Comparison of ENCODE assay signal across 10 cellular contexts in the genomic region with DNA sequence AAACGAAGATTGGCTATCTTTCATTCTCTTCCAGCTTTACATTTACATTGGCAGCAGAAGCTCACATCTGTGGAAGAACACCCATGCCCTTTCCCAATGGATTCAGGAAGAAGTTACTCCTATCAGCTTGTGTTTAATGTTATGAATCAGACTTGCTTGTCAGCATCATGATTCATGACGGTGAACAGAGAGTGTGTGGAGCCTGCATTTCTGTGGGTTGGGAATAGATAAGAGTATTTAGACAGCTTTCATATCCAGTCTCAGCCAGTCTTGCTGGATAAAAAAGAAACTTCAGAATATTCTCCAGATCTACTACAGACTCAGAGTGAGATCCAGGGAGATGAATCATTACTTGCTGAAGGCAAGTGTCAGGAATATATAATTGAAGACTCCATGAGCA.
DNase-seq lines count a peak whose midpoint lies in the region; ATAC-seq and TF ChIP-seq lines count a peak whose summit lies in the region.
"Had no signal": no experiment of that assay in that cellular context is flagged by ENCODE, and none has a peak within 500 bp of the region (broad histone marks: within the 10 kb centered on the region; RNA-seq: fewer than 3 reads in every experiment).

No MANE protein-coding gene starts in this region.

- H3K79me2 ChIP-seq in SK-N-SH (ENCODE audit: insufficient read depth): no peaks in the 10 kb centered on the region

- no peaks in the 10 kb centered on the region for H3K9me3 ChIP-seq in SK-N-SH

- no peak overlapping the region for H2AFZ ChIP-seq in SK-N-SH (ENCODE audit: low read depth)

- TF ChIP-seq CTCF in SK-N-SH (IDR thresholded peaks at IDR 0.05): no peak
- no peak for TF ChIP-seq CTCF in foreskin keratinocyte (conservative IDR thresholded peaks at IDR 0.05)

- peaks cover 7 to 16% of the 10 kb centered on the region in 2 experiments; a peak in 3 of 4 replicates for H3K4me1 ChIP-seq in SK-N-SH (ENCODE audit: control insufficient read depth in 1 of 2, insufficient read depth in 2 of 2, low read depth in 1 of 2, low read length in 1 of 2)
- peaks cover 18% of the 10 kb centered on the region for H3K4me1 ChIP-seq in foreskin keratinocyte

- POLR2A ChIA-PET in SK-N-SH (lab: Yijun Ruan, JAX): interaction anchor here (1.0 to 1.3 kb wide), 2 partner anchors 74 to 148 kb away, joined by 3 to 8 read pairs; no protein-coding TSS in a partner anchor

- no peaks in the 10 kb centered on the region for H4K20me1 ChIP-seq in SK-N-SH (ENCODE audit: insufficient read depth)

- H3K27me3 ChIP-seq in SK-N-SH (ENCODE audit: insufficient read depth) (no peaks in the 10 kb centered on the region), foreskin keratinocyte (no peaks in the 10 kb centered on the region)

- peak overlapping the region; percentile 22; the same call in 1 of the 2 replicates for H3K4me2 ChIP-seq in SK-N-SH

- no peak overlapping the region for H3K9ac ChIP-seq in SK-N-SH

- ATAC-seq in foreskin keratinocyte (peak; percentile 99), HG03432 (IDR thresholded peaks at IDR 0.05; ENCODE audit: unreplicated experiment) (no peak), HG02840 (IDR thresholded peaks at IDR 0.05; ENCODE audit: low FRiP score, unreplicated experiment) (no peak), HG02981 (IDR thresholded peaks at IDR 0.05; ENCODE audit: unreplicated experiment) (no peak)

- H3K9me2 ChIP-seq in SK-N-SH: no peaks in the 10 kb centered on the region

- H3K36me3 ChIP-seq in SK-N-SH (replicated peaks in 1 of 2; ENCODE audit: control insufficient read depth in 1 of 2, insufficient read depth in 2 of 2, low read length in 1 of 2): no peaks in the 10 kb centered on the region

- peak overlapping the region; percentile 43 to 94 for H3K27ac ChIP-seq in SK-N-SH (ENCODE audit: low read depth in 2 of 2, low read length in 1 of 2)
- peak overlapping the region; percentile 0 for H3K27ac ChIP-seq in foreskin keratinocyte

- CTCF ChIA-PET in SK-N-SH (lab: Yijun Ruan, JAX): interaction anchor here (1.1 kb wide), 2 partner anchors 62 to 137 kb away, joined by 3 read pairs; no protein-coding TSS in a partner anchor

- DNase-seq in H4 (ENCODE audit: low spot score) (peak; percentile 89), SK-N-SH (peak; percentile 60), foreskin keratinocyte (peak; percentile 96), renal cortical epithelial cell (ENCODE audit: low read depth) (peak; percentile 80), cerebellar nuclear complex (lab: John Stamatoyannopoulos, UW) (no peak)
- DNase-seq: activated CD4-positive, alpha-beta memory T cell treated with anti-CD3 and anti-CD28 coated beads, Interleukin-2, amount 10 ng/mL, durations not matched to agents 7 days and 5 days; stimulated activated CD8-positive, alpha-beta memory T cell treated with anti-CD3 and anti-CD28 coated beads, Interleukin-4, amount 100 ng/mL, for 48 hours had no signal

- 0% methylated on average over 2 of the region's 2 CpGs for WGBS in SK-N-SH (ENCODE audit: low lambda C conversion rate)

- TF ChIP-seq RAD21 in SK-N-SH (IDR thresholded peaks at IDR 0.05; ENCODE audit: low read length): peak; percentile 18

- TF ChIP-seq EP300 in SK-N-SH (IDR thresholded peaks at IDR 0.05; ENCODE audit: borderline replicate concordance in 1 of 2, low read depth in 1 of 2, low read length in 1 of 2): peak; percentile 98 to 100

- H3K4me3 ChIP-seq in SK-N-SH (ENCODE audit: low read depth in 2 of 2, low read length in 1 of 2): no peak overlapping the region; a peak in 1 of 4 replicates

- peaks cover 10% of the 10 kb centered on the region for H3F3A ChIP-seq in SK-N-SH (replicated peaks; ENCODE audit: insufficient read depth)

TF ChIP-seq in SK-N-SH, 30 proteins besides CTCF, POLR2A, EP300 and RAD21 (continues in another document):
- TF ChIP-seq NRF1 (IDR thresholded peaks at IDR 0.05; ENCODE audit: low read depth, low read length) (no peak), RFX5 (IDR thresholded peaks at IDR 0.05; ENCODE audit: low read length) (no peak), GABPA (IDR thresholded peaks at IDR 0.05; ENCODE audit: low read depth) (peak; percentile 41), MXI1 (IDR thresholded peaks at IDR 0.05; ENCODE audit: low read depth, low read length) (peak; percentile 58; the same call in 1 of the 2 replicates), GATA2 (CRISPR knock-in tag; IDR thresholded peaks at IDR 0.05) (peak; percentile 96), NFIC (IDR thresholded peaks at IDR 0.05; ENCODE audit: borderline replicate concordance) (peak; percentile 98), RXRA (IDR thresholded peaks at IDR 0.05; ENCODE audit: borderline replicate concordance, low read depth) (peak; percentile 89), POLR2AphosphoS5 (IDR thresholded peaks at IDR 0.05; ENCODE audit: low read depth, low read length) (peak; percentile 98), SMC3 (IDR thresholded peaks at IDR 0.05; ENCODE audit: low read depth, low read length) (no peak), YY1 (IDR thresholded peaks at IDR 0.05; ENCODE audit: low read depth) (peak; percentile 59; the same call in 1 of the 2 replicates), MEF2A (IDR thresholded peaks at IDR 0.05; ENCODE audit: borderline replicate concordance, low read depth) (peak; percentile 80), SIN3A (IDR thresholded peaks at IDR 0.05; ENCODE audit: borderline replicate concordance, low read depth, low read length) (peak; percentile 95), TCF12 (IDR thresholded peaks at IDR 0.05) (peak; percentile 100)
- TF ChIP-seq, protein P1, sequence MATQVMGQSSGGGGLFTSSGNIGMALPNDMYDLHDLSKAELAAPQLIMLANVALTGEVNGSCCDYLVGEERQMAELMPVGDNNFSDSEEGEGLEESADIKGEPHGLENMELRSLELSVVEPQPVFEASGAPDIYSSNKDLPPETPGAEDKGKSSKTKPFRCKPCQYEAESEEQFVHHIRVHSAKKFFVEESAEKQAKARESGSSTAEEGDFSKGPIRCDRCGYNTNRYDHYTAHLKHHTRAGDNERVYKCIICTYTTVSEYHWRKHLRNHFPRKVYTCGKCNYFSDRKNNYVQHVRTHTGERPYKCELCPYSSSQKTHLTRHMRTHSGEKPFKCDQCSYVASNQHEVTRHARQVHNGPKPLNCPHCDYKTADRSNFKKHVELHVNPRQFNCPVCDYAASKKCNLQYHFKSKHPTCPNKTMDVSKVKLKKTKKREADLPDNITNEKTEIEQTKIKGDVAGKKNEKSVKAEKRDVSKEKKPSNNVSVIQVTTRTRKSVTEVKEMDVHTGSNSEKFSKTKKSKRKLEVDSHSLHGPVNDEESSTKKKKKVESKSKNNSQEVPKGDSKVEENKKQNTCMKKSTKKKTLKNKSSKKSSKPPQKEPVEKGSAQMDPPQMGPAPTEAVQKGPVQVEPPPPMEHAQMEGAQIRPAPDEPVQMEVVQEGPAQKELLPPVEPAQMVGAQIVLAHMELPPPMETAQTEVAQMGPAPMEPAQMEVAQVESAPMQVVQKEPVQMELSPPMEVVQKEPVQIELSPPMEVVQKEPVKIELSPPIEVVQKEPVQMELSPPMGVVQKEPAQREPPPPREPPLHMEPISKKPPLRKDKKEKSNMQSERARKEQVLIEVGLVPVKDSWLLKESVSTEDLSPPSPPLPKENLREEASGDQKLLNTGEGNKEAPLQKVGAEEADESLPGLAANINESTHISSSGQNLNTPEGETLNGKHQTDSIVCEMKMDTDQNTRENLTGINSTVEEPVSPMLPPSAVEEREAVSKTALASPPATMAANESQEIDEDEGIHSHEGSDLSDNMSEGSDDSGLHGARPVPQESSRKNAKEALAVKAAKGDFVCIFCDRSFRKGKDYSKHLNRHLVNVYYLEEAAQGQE (IDR thresholded peaks at IDR 0.05; ENCODE audit: low read depth, low read length): peak; percentile 79
- TF ChIP-seq, protein P2, sequence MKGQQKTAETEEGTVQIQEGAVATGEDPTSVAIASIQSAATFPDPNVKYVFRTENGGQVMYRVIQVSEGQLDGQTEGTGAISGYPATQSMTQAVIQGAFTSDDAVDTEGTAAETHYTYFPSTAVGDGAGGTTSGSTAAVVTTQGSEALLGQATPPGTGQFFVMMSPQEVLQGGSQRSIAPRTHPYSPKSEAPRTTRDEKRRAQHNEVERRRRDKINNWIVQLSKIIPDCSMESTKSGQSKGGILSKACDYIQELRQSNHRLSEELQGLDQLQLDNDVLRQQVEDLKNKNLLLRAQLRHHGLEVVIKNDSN (IDR thresholded peaks at IDR 0.05; ENCODE audit: borderline replicate concordance, low read depth): 0 out of 2 replicates have a peak, but pooled peaks have one; percentile 25
- TF ChIP-seq, protein P3, sequence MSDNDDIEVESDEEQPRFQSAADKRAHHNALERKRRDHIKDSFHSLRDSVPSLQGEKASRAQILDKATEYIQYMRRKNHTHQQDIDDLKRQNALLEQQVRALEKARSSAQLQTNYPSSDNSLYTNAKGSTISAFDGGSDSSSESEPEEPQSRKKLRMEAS (IDR thresholded peaks at IDR 0.05; ENCODE audit: low read depth): peak; percentile 74
- TF ChIP-seq, protein P4, sequence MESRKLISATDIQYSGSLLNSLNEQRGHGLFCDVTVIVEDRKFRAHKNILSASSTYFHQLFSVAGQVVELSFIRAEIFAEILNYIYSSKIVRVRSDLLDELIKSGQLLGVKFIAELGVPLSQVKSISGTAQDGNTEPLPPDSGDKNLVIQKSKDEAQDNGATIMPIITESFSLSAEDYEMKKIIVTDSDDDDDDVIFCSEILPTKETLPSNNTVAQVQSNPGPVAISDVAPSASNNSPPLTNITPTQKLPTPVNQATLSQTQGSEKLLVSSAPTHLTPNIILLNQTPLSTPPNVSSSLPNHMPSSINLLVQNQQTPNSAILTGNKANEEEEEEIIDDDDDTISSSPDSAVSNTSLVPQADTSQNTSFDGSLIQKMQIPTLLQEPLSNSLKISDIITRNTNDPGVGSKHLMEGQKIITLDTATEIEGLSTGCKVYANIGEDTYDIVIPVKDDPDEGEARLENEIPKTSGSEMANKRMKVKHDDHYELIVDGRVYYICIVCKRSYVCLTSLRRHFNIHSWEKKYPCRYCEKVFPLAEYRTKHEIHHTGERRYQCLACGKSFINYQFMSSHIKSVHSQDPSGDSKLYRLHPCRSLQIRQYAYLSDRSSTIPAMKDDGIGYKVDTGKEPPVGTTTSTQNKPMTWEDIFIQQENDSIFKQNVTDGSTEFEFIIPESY (IDR thresholded peaks at IDR 0.05; ENCODE audit: borderline replicate concordance, low read depth): peak; percentile 90
- TF ChIP-seq, protein P5, sequence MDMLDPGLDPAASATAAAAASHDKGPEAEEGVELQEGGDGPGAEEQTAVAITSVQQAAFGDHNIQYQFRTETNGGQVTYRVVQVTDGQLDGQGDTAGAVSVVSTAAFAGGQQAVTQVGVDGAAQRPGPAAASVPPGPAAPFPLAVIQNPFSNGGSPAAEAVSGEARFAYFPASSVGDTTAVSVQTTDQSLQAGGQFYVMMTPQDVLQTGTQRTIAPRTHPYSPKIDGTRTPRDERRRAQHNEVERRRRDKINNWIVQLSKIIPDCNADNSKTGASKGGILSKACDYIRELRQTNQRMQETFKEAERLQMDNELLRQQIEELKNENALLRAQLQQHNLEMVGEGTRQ (IDR thresholded peaks at IDR 0.05; ENCODE audit: borderline replicate concordance, low read depth, low read length): no peak

Comparison
In these comparisons a context has a peak if more than half of its experiments do, and no peak if none do; other contexts are left out.
1. DNase-seq: peak in H4 (single experiment), SK-N-SH (single experiment), foreskin keratinocyte (2 of 2) and renal cortical epithelial cell (single experiment); none in cerebellar nuclear complex (0 of 2).